Comparison of ENCODE assay signal across 12 cellular contexts in the genomic region with DNA sequence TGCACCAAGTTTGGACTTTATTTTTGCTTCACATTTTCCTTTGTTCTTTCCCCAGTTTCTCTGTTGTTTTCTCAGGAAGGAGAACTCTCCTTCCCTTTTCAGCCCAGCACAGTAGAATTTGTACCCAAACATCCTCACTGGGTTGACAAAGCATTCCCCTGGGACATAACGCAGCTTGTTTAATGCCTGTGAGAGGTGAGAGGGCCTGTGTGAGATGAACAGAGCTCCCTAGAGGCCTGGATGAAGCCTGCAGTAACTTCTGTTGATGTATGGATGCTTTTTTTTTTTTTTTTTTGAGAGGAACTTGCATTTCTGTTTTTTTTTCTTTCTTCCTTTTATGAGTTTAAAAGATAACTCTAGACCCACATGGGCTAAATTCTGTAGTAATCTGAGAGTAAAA.
DNase-seq lines count a peak whose midpoint lies in the region; ATAC-seq and TF ChIP-seq lines count a peak whose summit lies in the region.
"Had no signal": no experiment of that assay in that cellular context is flagged by ENCODE, and none has a peak within 500 bp of the region (broad histone marks: within the 10 kb centered on the region; RNA-seq: fewer than 3 reads in every experiment).

No MANE protein-coding gene starts in this region.

- H2AK5ac ChIP-seq in mesendoderm (ENCODE audit: low read length), result no peak overlapping the region

- WGBS in mesendoderm (ENCODE audit: extremely low coverage, insufficient coverage, low lambda C conversion rate), result no CpG with 5 or more reads among the region's 1 CpG

- H3K56ac ChIP-seq in mesendoderm (ENCODE audit: low read length), result no peak overlapping the region

- no peak overlapping the region for H4K5ac ChIP-seq in mesendoderm (ENCODE audit: low read length)

- in situ Hi-C loops in astrocyte of the spinal cord (cut with HindIII; ENCODE audit: low sequenced_read_pairs), result no loop called here

- H3K4me1 ChIP-seq in mesendoderm (ENCODE audit: control insufficient read depth, low read depth, low read length), result no peaks in the 10 kb centered on the region
- H3K4me1 ChIP-seq: suprapubic skin had no signal

- H2BK15ac ChIP-seq in mesendoderm (replicated peaks; ENCODE audit: low read depth), result no peak overlapping the region

- H3K79me2 ChIP-seq in mesendoderm (ENCODE audit: control insufficient read depth, insufficient read depth, low read length), result no peaks in the 10 kb centered on the region

- DNase-seq in EH (ENCODE audit: low read depth) (peak; percentile 23), NCI-H187 treated with DMSO at 0.1 percent for 48 hours (lab: John Stamatoyannopoulos, UW) (peak; percentile 66), astrocyte of the spinal cord (ENCODE audit: low read depth, low spot score) (peak; percentile 58), mesendoderm (peak; percentile 74), HPDE6-E6E7 (ENCODE audit: extremely low spot score) (no peak)
- no peak for DNase-seq in activated CD4-positive, alpha-beta T cell treated with anti-CD3 and anti-CD28 coated beads for 1 hour
- DNase-seq: activated CD8-positive, alpha-beta T cell treated with anti-CD3 and anti-CD28 coated beads, Interleukin-2, amount 10 ng/mL, durations not matched to agents 7 days and 5 days; cortex of kidney; small intestine had no signal

- no peak overlapping the region for H2BK5ac ChIP-seq in mesendoderm (ENCODE audit: low read length)

- H3K36me3 ChIP-seq in mesendoderm (ENCODE audit: control insufficient read depth, insufficient read depth, low read length), result no peaks in the 10 kb centered on the region
- H3K36me3 ChIP-seq: suprapubic skin had no signal

- H3K4me2 ChIP-seq in mesendoderm (ENCODE audit: low read length), result no peak overlapping the region

- H3K4ac ChIP-seq in mesendoderm (ENCODE audit: low read depth, low read length), result no peak overlapping the region

- peak; percentile 42 for TF ChIP-seq CTCF in astrocyte of the spinal cord (IDR thresholded peaks at IDR 0.05; ENCODE audit: low read depth, low read length)

- no peak overlapping the region for H3K23ac ChIP-seq in mesendoderm (ENCODE audit: low read length)

- no peak overlapping the region for H4K8ac ChIP-seq in mesendoderm (ENCODE audit: low read depth, low read length)

- H3K27me3 ChIP-seq in mesendoderm (ENCODE audit: insufficient read depth, low read length, poor library complexity), result no peaks in the 10 kb centered on the region
- H3K27me3 ChIP-seq: suprapubic skin had no signal

- no peak overlapping the region for H3K18ac ChIP-seq in mesendoderm (ENCODE audit: low read length)

- no peak overlapping the region for H3K9ac ChIP-seq in mesendoderm (ENCODE audit: low read length)

- H3K4me3 ChIP-seq in astrocyte of the spinal cord (ENCODE audit: low read depth, low read length) (no peak overlapping the region), mesendoderm (ENCODE audit: low read length) (no peak overlapping the region)
- H3K4me3 ChIP-seq: suprapubic skin had no signal

- H3K27ac ChIP-seq in mesendoderm (ENCODE audit: low read depth, low read length), result no peak overlapping the region
- H3K27ac ChIP-seq: suprapubic skin had no signal

- no peak overlapping the region for H2BK120ac ChIP-seq in mesendoderm (ENCODE audit: low read depth, low read length)

- ATAC-seq in HG02642 (IDR thresholded peaks at IDR 0.05; ENCODE audit: poor library complexity, unreplicated experiment) (no peak), HG02678 (IDR thresholded peaks at IDR 0.05; ENCODE audit: unreplicated experiment) (no peak)
- ATAC-seq: activated CD8-positive, alpha-beta T cell treated with anti-CD3 and anti-CD28 coated beads, Interleukin-2, amount 10 ng/mL, durations not matched to agents 7 days and 5 days had no signal

- H3K79me1 ChIP-seq in mesendoderm (ENCODE audit: low read length), result no peaks in the 10 kb centered on the region

Comparison
In these comparisons a context has a peak if more than half of its experiments do, and no peak if none do; other contexts are left out.
1. DNase-seq: peak in EH (single experiment), NCI-H187 treated with DMSO at 0.1 percent for 48 hours (single experiment), astrocyte of the spinal cord (single experiment) and mesendoderm (single experiment); none in activated CD4-positive, alpha-beta T cell treated with anti-CD3 and anti-CD28 coated beads for 1 hour (single experiment) and HPDE6-E6E7 (single experiment).